Comparison of ENCODE assay signal across 21 cellular contexts in the genomic region with DNA sequence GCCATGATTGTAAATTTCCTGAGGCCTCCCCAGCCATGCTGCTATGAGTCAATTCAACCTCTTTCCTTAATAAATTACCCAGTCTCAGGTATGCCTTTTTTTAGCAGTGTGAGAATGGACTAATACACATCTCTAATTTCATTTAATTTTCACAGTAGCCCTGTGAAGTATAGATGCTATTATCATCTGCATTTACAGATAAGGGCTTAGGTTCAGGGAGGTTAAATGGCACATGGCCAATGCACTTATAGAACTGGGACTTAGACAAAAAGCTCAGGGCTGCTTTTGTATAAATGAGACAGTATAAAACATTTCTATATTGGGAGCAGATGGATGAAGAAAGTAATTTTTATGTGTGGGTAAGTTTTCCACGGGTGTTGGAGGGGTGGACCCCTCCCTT.
"Had no signal": no experiment of that assay in that cellular context is flagged by ENCODE, and none has a peak within 500 bp of the region (broad histone marks: within the 10 kb centered on the region; RNA-seq: fewer than 3 reads in every experiment).

No MANE protein-coding gene starts in this region.

- H3K27ac ChIP-seq: coronary artery, dorsolateral prefrontal cortex, heart right ventricle, psoas muscle, right lobe of liver, spleen, testis, transverse colon had no signal

- H3K36me3 ChIP-seq: heart right ventricle, right lobe of liver, spleen, transverse colon had no signal

- H3K9me3 ChIP-seq: psoas muscle, right lobe of liver, testis, transverse colon had no signal

- H3K27me3 ChIP-seq: dorsolateral prefrontal cortex, heart right ventricle, right lobe of liver, spleen, testis, transverse colon had no signal

- H3K4me1 ChIP-seq: heart right ventricle, psoas muscle, right lobe of liver, spleen, testis had no signal

- FAIRE-seq: frontal cortex, islet of Langerhans had no signal

- DNase-seq: dorsolateral prefrontal cortex; effector CD8-positive, alpha-beta T cell; heart right ventricle; hypothalamus; kidney glomerular epithelial cell; naive thymus-derived CD4-positive, alpha-beta T cell; nephron progenitor cell; psoas muscle; retina; right lobe of liver; spleen; stimulated activated CD4-positive, alpha-beta T cell treated with anti-CD3 and anti-CD28 coated beads, Interleukin-15, amount 100 ng/mL, for 24 hours; stimulated activated CD4-positive, alpha-beta T cell treated with anti-CD3 and anti-CD28 coated beads, Interleukin-1b, Interleukin-23, amount 100 ng/mL, for 48 hours; stimulated activated CD4-positive, alpha-beta T cell treated with anti-CD3 and anti-CD28 coated beads, Interleukin-4, amount 100 ng/mL, for 24 hours; testis; transverse colon had no signal

- H3K4me3 ChIP-seq: coronary artery, dorsolateral prefrontal cortex, heart right ventricle, psoas muscle, right lobe of liver, spleen, testis, transverse colon had no signal

- ATAC-seq: esophagus mucosa; heart right ventricle; naive thymus-derived CD4-positive, alpha-beta T cell; psoas muscle; right lobe of liver; stimulated activated memory B cell treated with anti-CD40 and anti-IgM and Interleukin-4, amounts not matched to agents 10 μg/mL and 1 μg/mL and 100 μg/mL, for 72 hours had no signal
